8 cellular contexts compared by ENCODE assay signal in genomic region chr6:13573669-13574110, GRCh38. TPM values are rescaled to one million over a fixed set of nuclear protein-coding genes. Genes with fewer than 3 reads are reported as not detected.
A peak's percentile ranks its signal among the peaks of the same experiment; 100 is the strongest.
DNase-seq lines count a peak whose midpoint lies in the region; ATAC-seq and TF ChIP-seq lines count a peak whose summit lies in the region.

No MANE protein-coding gene starts in this region.

- H3K4me3 ChIP-seq in OCI-LY3 (ENCODE audit: low read length), result peak overlapping the region; percentile 95
- peak overlapping the region; percentile 78 for H3K4me3 ChIP-seq in brain microvascular endothelial cell (ENCODE audit: low read depth, low read length)
- peak overlapping the region; percentile 90 for H3K4me3 ChIP-seq in skeletal muscle satellite cell (ENCODE audit: low read length)

- no peaks in the 10 kb centered on the region for H3K9me3 ChIP-seq in OCI-LY3 (ENCODE audit: insufficient read depth, low read length)
- H3K9me3 ChIP-seq in skeletal muscle satellite cell (replicated peaks; ENCODE audit: low read length), result no peaks in the 10 kb centered on the region

- H3K9ac ChIP-seq in OCI-LY3 (ENCODE audit: low read length) (peak overlapping the region; percentile 82), skeletal muscle satellite cell (ENCODE audit: low read depth, low read length) (peak overlapping the region; percentile 91)

- H3K4me2 ChIP-seq in OCI-LY3 (ENCODE audit: low read length) (peak overlapping the region; percentile 95), skeletal muscle satellite cell (ENCODE audit: low read length) (peak overlapping the region; percentile 99)

- H3K27ac ChIP-seq in OCI-LY3 (ENCODE audit: low read length) (no peak overlapping the region), brain microvascular endothelial cell (peak overlapping the region; percentile 73)

- in situ Hi-C loops in brain microvascular endothelial cell (cut with HindIII; ENCODE audit: low pct_ligation_motif_present, low sequenced_read_pairs), result no loop called here

- no peaks in the 10 kb centered on the region for H3K79me2 ChIP-seq in OCI-LY3 (ENCODE audit: low read length)

- ATAC-seq in GM18909 (IDR thresholded peaks at IDR 0.05; ENCODE audit: poor library complexity, unreplicated experiment), result no peak
- ATAC-seq in GM18505 (IDR thresholded peaks at IDR 0.05; ENCODE audit: unreplicated experiment), result no peak

- H4K20me1 ChIP-seq in OCI-LY3 (ENCODE audit: insufficient read depth, low read length), result no peaks in the 10 kb centered on the region

- no peak for TF ChIP-seq POLR2A in GM18505 (IDR thresholded peaks at IDR 0.05; ENCODE audit: borderline replicate concordance, extremely low read depth, insufficient read depth, insufficient read length)

- H3K36me3 ChIP-seq in OCI-LY3 (replicated peaks; ENCODE audit: low read depth, low read length), result no peaks in the 10 kb centered on the region
- no peaks in the 10 kb centered on the region for H3K36me3 ChIP-seq in brain microvascular endothelial cell (replicated peaks)
- H3K36me3 ChIP-seq in skeletal muscle satellite cell (ENCODE audit: insufficient read depth, low read length), result no peaks in the 10 kb centered on the region

- peak overlapping the region; percentile 53; the same call in 1 of the 2 replicates for H2AFZ ChIP-seq in OCI-LY3 (ENCODE audit: low read depth, low read length)

- peaks cover 8% of the 10 kb centered on the region for H3K4me1 ChIP-seq in OCI-LY3 (ENCODE audit: low read length)
- H3K4me1 ChIP-seq in skeletal muscle satellite cell (ENCODE audit: control insufficient read depth, insufficient read depth, low read length), result peaks cover 4% of the 10 kb centered on the region

- H3K27me3 ChIP-seq in OCI-LY3 (ENCODE audit: low read depth, low read length), result no peaks in the 10 kb centered on the region
- H3K27me3 ChIP-seq in brain microvascular endothelial cell (replicated peaks), result no peaks in the 10 kb centered on the region
- H3K27me3 ChIP-seq in skeletal muscle satellite cell (ENCODE audit: control insufficient read depth, insufficient read depth, low read length), result peaks cover 10% of the 10 kb centered on the region

- peak; percentile 20 for DNase-seq in SIG-M5 treated with dmso at 0.1 percent for 504 hours (lab: John Stamatoyannopoulos, UW; ENCODE audit: unreplicated experiment)
- DNase-seq in SIG-M5 (lab: John Stamatoyannopoulos, UW), result no peak
- DNase-seq in brain microvascular endothelial cell, result peak; percentile 33
- DNase-seq in iPS-NIHi7 (ENCODE audit: extremely low spot score), result peak; percentile 31

- no peak for TF ChIP-seq CTCF in OCI-LY3 (IDR thresholded peaks at IDR 0.05; ENCODE audit: low read depth, low read length)
- TF ChIP-seq CTCF in brain microvascular endothelial cell (IDR thresholded peaks at IDR 0.05; ENCODE audit: low read depth, low read length, missing control alignments), result no peak

RNA-seq across cellular contexts. Expression of gene SIRT5, which starts 0.7 kb away (rescaled TPM):
- total RNA-seq in skeletal muscle satellite cell (2012; rRNA removed), result 5.3 and 6.3 TPM in 2 replicates

RNA-seq across cellular contexts. Expression of gene NOL7, which starts 41.4 kb away (rescaled TPM):
- total RNA-seq in skeletal muscle satellite cell (2012; rRNA removed), result 73.4 and 81.4 TPM in 2 replicates
